8 cellular contexts compared by ENCODE assay signal in the genomic region with DNA sequence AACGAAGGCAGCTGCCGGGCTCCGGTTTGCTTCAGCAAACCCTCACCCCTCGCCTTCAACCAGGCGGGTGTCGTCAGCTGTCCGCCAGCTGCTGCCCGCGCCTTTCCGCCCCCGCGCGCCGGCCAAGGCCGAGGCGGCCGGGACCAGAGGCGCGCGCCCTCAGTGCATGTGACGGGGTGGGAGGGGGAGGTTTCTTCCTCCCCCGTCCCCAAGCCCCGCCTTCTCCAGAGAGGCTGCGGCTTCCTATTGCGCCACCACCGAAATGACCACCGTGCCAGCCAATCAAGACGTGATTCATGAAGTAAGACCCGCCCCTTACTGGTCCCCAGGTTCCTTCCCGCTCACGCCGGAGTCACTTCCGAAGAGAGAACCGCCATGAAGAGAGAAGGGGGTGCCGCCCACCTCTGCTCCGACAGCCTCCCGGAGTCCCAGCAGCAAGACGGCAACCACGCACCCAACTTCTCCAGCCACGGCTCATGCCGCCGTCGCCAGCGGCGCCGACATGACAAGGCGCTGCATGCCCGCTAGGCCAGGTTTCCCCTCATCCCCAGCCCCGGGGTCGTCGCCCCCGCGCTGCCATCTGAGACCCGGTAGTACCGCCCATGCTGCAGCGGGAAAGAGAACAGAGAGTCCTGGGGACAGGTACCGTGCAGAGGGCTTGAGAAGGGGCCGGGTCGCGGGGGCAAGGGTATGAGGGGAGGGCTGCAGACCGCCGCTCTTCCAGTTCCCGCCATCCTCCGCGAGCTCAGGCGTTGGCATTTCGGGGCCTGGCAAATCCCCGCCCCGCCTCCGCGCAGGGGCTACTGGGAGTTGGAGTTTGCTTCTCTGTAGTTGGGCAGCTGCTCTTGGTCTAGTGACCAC. TPM values are rescaled to one million over a fixed set of nuclear protein-coding genes. Genes with fewer than 3 reads are reported as not detected.
A peak's percentile ranks its signal among the peaks of the same experiment; 100 is the strongest.
DNase-seq lines count a peak whose midpoint lies in the region; ATAC-seq and TF ChIP-seq lines count a peak whose summit lies in the region.

A gene with protein sequence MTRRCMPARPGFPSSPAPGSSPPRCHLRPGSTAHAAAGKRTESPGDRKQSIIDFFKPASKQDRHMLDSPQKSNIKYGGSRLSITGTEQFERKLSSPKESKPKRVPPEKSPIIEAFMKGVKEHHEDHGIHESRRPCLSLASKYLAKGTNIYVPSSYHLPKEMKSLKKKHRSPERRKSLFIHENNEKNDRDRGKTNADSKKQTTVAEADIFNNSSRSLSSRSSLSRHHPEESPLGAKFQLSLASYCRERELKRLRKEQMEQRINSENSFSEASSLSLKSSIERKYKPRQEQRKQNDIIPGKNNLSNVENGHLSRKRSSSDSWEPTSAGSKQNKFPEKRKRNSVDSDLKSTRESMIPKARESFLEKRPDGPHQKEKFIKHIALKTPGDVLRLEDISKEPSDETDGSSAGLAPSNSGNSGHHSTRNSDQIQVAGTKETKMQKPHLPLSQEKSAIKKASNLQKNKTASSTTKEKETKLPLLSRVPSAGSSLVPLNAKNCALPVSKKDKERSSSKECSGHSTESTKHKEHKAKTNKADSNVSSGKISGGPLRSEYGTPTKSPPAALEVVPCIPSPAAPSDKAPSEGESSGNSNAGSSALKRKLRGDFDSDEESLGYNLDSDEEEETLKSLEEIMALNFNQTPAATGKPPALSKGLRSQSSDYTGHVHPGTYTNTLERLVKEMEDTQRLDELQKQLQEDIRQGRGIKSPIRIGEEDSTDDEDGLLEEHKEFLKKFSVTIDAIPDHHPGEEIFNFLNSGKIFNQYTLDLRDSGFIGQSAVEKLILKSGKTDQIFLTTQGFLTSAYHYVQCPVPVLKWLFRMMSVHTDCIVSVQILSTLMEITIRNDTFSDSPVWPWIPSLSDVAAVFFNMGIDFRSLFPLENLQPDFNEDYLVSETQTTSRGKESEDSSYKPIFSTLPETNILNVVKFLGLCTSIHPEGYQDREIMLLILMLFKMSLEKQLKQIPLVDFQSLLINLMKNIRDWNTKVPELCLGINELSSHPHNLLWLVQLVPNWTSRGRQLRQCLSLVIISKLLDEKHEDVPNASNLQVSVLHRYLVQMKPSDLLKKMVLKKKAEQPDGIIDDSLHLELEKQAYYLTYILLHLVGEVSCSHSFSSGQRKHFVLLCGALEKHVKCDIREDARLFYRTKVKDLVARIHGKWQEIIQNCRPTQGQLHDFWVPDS (plus strand): TSS at position 355 of the 861 bp plus-strand sequence. CDS start 148 bp downstream, at position 503.

- H3K27me3 ChIP-seq in spleen (replicated peaks in 1 of 7): no peaks in the 10 kb centered on the region

- H3K4me3 ChIP-seq in spleen: peak within 1 kb of the TSS; percentile 97 to 100 (median 100)

- no peaks in the 10 kb centered on the region for H3K9me3 ChIP-seq in spleen

- DNase-seq in AG08396 (ENCODE audit: low spot score): peak; percentile 99
- peak; percentile 91 for DNase-seq in NCI-H345 treated with DMSO at 0.1 percent for 48 hours (lab: John Stamatoyannopoulos, UW; ENCODE audit: unreplicated experiment)
- peak; percentile 80 to 84 (median 82) for DNase-seq in activated CD4-positive, CD25-positive, alpha-beta regulatory T cell (lab: John Stamatoyannopoulos, UW)
- peak; percentile 87 for DNase-seq in central memory CD4-positive, alpha-beta T cell
- peak; percentile 97 for DNase-seq in inferior parietal cortex (ENCODE audit: extremely low spot score)
- peak; percentile 98 for DNase-seq in spleen

- peak in 1 of 3 donors; percentile 30 for TF ChIP-seq POLR2A in spleen (IDR thresholded peaks at IDR 0.05)

- peak within 1 kb of the TSS; percentile 91 to 99 (median 96) for H3K27ac ChIP-seq in spleen

- TF ChIP-seq CTCF in spleen (IDR thresholded peaks at IDR 0.05 in 8 of 11, conservative IDR thresholded peaks at IDR 0.05 in 3 of 11): peak in 2 of 11 experiments; percentile 12 to 26

- peaks cover 0 to 33% (median 15%) of the 10 kb centered on the region in 6 donors for H3K36me3 ChIP-seq in spleen

- ATAC-seq in GM19023 (IDR thresholded peaks at IDR 0.05; ENCODE audit: unreplicated experiment): peak; percentile 96
- ATAC-seq in HG03280 (IDR thresholded peaks at IDR 0.05; ENCODE audit: unreplicated experiment): peak; percentile 93

- 0 to 1% (median 0%) methylated on average over 48 to 71 of the region's 71 CpGs for WGBS in spleen, 5 donors

- intact Hi-C loops in spleen (cut with DNase I; ENCODE audit: low total_unique reads): no loop called here

- H3K4me1 ChIP-seq in spleen: peaks cover 22 to 75% (median 50%) of the 10 kb centered on the region in 6 donors

RNA-seq across cellular contexts. Expression of the gene that starts here (rescaled TPM):
- 10 to 100 TPM; 33.5 to 90.9 (median 66.5) TPM for total RNA-seq in spleen
- 10 to 100 TPM; 11.5 to 16.9 (median 14.5) TPM for polyA plus RNA-seq in spleen

Comparison
In these comparisons a context has a peak if more than half of its experiments do, and no peak if none do; other contexts are left out.
1. Peak in every context shown above with its lines: DNase-seq, ATAC-seq, H3K4me3 ChIP-seq and H3K27ac ChIP-seq.